16 cellular contexts compared by ENCODE assay signal in the genomic region with DNA sequence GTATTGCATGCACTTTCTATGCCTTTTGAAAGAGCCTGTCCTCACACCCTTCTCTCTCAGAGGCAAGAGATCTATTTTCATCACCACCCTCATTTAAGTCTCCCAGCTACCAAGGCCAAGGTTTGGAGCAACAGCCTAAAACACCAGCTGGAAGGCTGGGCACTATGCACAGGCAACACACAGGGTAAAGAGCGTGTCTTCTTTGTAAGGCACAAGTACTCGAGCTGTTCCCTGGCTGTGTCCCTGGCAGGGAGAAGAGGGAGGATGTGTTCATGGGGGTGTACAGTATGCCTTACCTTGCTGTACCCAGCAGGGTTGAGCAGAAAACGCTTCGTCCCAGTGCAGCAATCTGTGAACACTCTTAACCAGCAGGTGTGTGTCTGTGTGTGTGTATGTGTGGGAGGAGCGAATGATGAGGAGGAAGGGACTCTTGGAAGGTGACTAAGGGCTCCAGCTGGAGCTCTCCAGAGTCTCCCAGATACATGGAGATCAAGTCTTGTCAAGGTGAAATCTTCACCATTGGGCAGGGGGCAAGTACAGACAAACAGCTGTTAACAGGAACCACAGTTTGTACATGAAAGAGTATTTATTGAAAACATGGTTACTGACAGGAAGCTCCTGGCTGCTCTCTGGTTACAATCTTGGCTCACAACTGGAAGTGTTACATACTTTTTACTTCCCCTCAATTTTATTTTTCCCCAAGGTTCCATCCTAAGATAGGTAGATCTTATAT. TPM values are rescaled to one million over a fixed set of nuclear protein-coding genes. Genes with fewer than 3 reads are reported as not detected.
DNase-seq lines count a peak whose midpoint lies in the region; ATAC-seq, FAIRE-seq and TF ChIP-seq lines count a peak whose summit lies in the region.
"Had no signal": no experiment of that assay in that cellular context is flagged by ENCODE, and none has a peak within 500 bp of the region (broad histone marks: within the 10 kb centered on the region; RNA-seq: fewer than 3 reads in every experiment).

No MANE protein-coding gene starts in this region.

- H3K4me3 Mint-ChIP-seq in activated T-helper 2 cell treated with anti-CD3 and anti-CD28 coated beads, Interferon-gamma antibody, Interleukin-2, Interleukin-4, amounts not matched to agents 10 μg/mL and 5 μg/mL and 100 μg/mL, durations not matched to agents 14 hours and 24 hours and 36 hours (ENCODE audit: low read depth), result no peak overlapping the region

- H3K27ac ChIP-seq in HepG2 (ENCODE audit: extremely low read length, insufficient read depth, low read length), result no peak overlapping the region
- no peak overlapping the region for H3K27ac ChIP-seq in right lobe of liver
- no peak overlapping the region for H3K27ac ChIP-seq in lower lobe of right lung
- H3K27ac ChIP-seq in suprapubic skin, result no peak overlapping the region

- peaks cover 5% of the 10 kb centered on the region; the same call in 1 of the 2 replicates for H4K20me1 ChIP-seq in HepG2 (ENCODE audit: insufficient read depth, low read length)

- H3K79me2 ChIP-seq in HepG2 (ENCODE audit: insufficient read depth, low read length), result peaks cover 24% of the 10 kb centered on the region

- TF ChIP-seq RAD21 in HepG2 (CRISPR knock-in tag; IDR thresholded peaks at IDR 0.05), result no peak

- TF ChIP-seq EP300 in HepG2 (IDR thresholded peaks at IDR 0.05; ENCODE audit: low read depth in 2 of 2, low read length in 2 of 2), result no peak
- no peak for TF ChIP-seq EP300 in HepG2 (CRISPR knock-in tag; IDR thresholded peaks at IDR 0.05; ENCODE audit: borderline replicate concordance)
- TF ChIP-seq EP300 in suprapubic skin (IDR thresholded peaks at IDR 0.05), result no peak

- peaks cover 55% of the 10 kb centered on the region for H3K4me1 Mint-ChIP-seq in activated T-helper 2 cell treated with anti-CD3 and anti-CD28 coated beads, Interferon-gamma antibody, Interleukin-2, Interleukin-4, amounts not matched to agents 10 μg/mL and 5 μg/mL and 100 μg/mL, durations not matched to agents 14 hours and 24 hours and 36 hours (ENCODE audit: low read depth)

- DNase-seq in HepG2 (ENCODE audit: low spot score) (no peak), right lobe of liver (no peak), lower lobe of right lung (no peak), suprapubic skin (ENCODE audit: low spot score in 2 of 2) (no peak), NCI-H510A (lab: John Stamatoyannopoulos, UW) (no peak), NCI-H1930 (lab: John Stamatoyannopoulos, UW) (no peak)
- DNase-seq in activated T-helper 2 cell treated with anti-CD3 and anti-CD28 coated beads, Interferon-gamma antibody, Interleukin-2, Interleukin-4, amounts not matched to agents 10 μg/mL and 5 μg/mL and 100 μg/mL, durations not matched to agents 14 hours and 24 hours and 36 hours (ENCODE audit: low spot score), result no peak
- DNase-seq: NCI-H1048; PC-3; stimulated activated CD4-positive, alpha-beta T cell treated with anti-CD3 and anti-CD28 coated beads, Interleukin-4, amount 100 ng/mL, for 4 hours; stimulated activated naive CD4-positive, alpha-beta T cell treated with Interleukin-2 at 50 U/mL for 16 hours had no signal

- H3K36me3 Mint-ChIP-seq in activated T-helper 2 cell treated with anti-CD3 and anti-CD28 coated beads, Interferon-gamma antibody, Interleukin-2, Interleukin-4, amounts not matched to agents 10 μg/mL and 5 μg/mL and 100 μg/mL, durations not matched to agents 14 hours and 24 hours and 36 hours (ENCODE audit: low read depth), result peaks cover 83% of the 10 kb centered on the region

- peaks cover 31% of the 10 kb centered on the region for H3K4me1 ChIP-seq in HepG2 (ENCODE audit: insufficient read depth, low read length)
- peaks cover 0 to 25% (median 4%) of the 10 kb centered on the region in 4 donors for H3K4me1 ChIP-seq in right lobe of liver
- H3K4me1 ChIP-seq in lower lobe of right lung, result peaks cover 39% of the 10 kb centered on the region
- peaks cover 48% of the 10 kb centered on the region for H3K4me1 ChIP-seq in suprapubic skin

- in situ Hi-C loops in HepG2 (cut with HindIII; ENCODE audit: extremely low pct_ligation_motif_present, low pct_unique_long_range_greater_than_20kb), result loop anchor here (25.0 kb wide), 1 partner anchor 578 kb away; a partner anchor contains a TSS

- no peak overlapping the region for H2AFZ ChIP-seq in HepG2 (ENCODE audit: low read length)

- no peaks in the 10 kb centered on the region; a peak in 1 of 5 replicates for H3K27me3 ChIP-seq in HepG2 (ENCODE audit: control insufficient read depth in 1 of 2, insufficient read depth in 2 of 2, low read length in 2 of 2)
- no peaks in the 10 kb centered on the region for H3K27me3 ChIP-seq in right lobe of liver
- no peaks in the 10 kb centered on the region for H3K27me3 ChIP-seq in lower lobe of right lung (ENCODE audit: low read depth)
- H3K27me3 ChIP-seq in suprapubic skin, result no peaks in the 10 kb centered on the region

- peaks cover 26 to 54% of the 10 kb centered on the region in 2 experiments for H3K36me3 ChIP-seq in HepG2 (replicated peaks in 1 of 2; ENCODE audit: control insufficient read depth in 1 of 2, insufficient read depth in 2 of 2, low read length in 2 of 2)
- H3K36me3 ChIP-seq in right lobe of liver, result peaks cover 0 to 35% (median 13%) of the 10 kb centered on the region in 4 donors
- H3K36me3 ChIP-seq in lower lobe of right lung, result peaks cover 57% of the 10 kb centered on the region
- H3K36me3 ChIP-seq in suprapubic skin, result peaks cover 49% of the 10 kb centered on the region

- BruUV-seq in HepG2 (replicated peaks; lab: Mats Ljungman, UMichigan), result no TSS peak

- H3K27me3 Mint-ChIP-seq in activated T-helper 2 cell treated with anti-CD3 and anti-CD28 coated beads, Interferon-gamma antibody, Interleukin-2, Interleukin-4, amounts not matched to agents 10 μg/mL and 5 μg/mL and 100 μg/mL, durations not matched to agents 14 hours and 24 hours and 36 hours (ENCODE audit: low read depth), result no peaks in the 10 kb centered on the region

- ATAC-seq in HepG2, result no peak
- no peak for ATAC-seq in right lobe of liver
- no peak for ATAC-seq in lower lobe of right lung
- no peak for ATAC-seq in GM19324 (IDR thresholded peaks at IDR 0.05; ENCODE audit: low FRiP score, unreplicated experiment)
- ATAC-seq: PC-3 had no signal

- TF ChIP-seq CTCF in HepG2 (CRISPR knock-in tag; IDR thresholded peaks at IDR 0.05) (no peak), right lobe of liver (IDR thresholded peaks at IDR 0.05) (no peak), lower lobe of right lung (IDR thresholded peaks at IDR 0.05) (no peak), suprapubic skin (IDR thresholded peaks at IDR 0.05) (no peak)

- WGBS in HepG2 (ENCODE audit: low lambda C conversion rate), result 98% methylated on average over 5 of the region's 5 CpGs
- 86% methylated on average over 3 of the region's 5 CpGs for WGBS in right lobe of liver (ENCODE audit: insufficient coverage, low coverage, low lambda C conversion rate, missing lambda C conversion rate)
- 85% methylated on average over 5 of the region's 5 CpGs for WGBS in suprapubic skin

- H3K9ac ChIP-seq in HepG2 (ENCODE audit: insufficient read depth, low read depth, low read length), result no peak overlapping the region

- no peak for TF ChIP-seq POLR2A in HepG2 (IDR thresholded peaks at IDR 0.05; ENCODE audit: insufficient read depth in 1 of 2, low read depth in 2 of 2, low read length in 2 of 2)
- TF ChIP-seq POLR2A in right lobe of liver (IDR thresholded peaks at IDR 0.05), result no peak
- TF ChIP-seq POLR2A in suprapubic skin (IDR thresholded peaks at IDR 0.05), result no peak

- intact Hi-C loops in HepG2 (cut with micrococcal nuclease; ENCODE audit: unreplicated experiment), result no loop called here
- intact Hi-C loops in right lobe of liver (cut with DNase I), result no loop called here
- intact Hi-C loops in activated T-helper 2 cell treated with anti-CD3 and anti-CD28 coated beads, Interferon-gamma antibody, Interleukin-2, Interleukin-4, amounts not matched to agents 10 μg/mL and 5 μg/mL and 100 μg/mL, durations not matched to agents 14 hours and 24 hours and 36 hours (cut with micrococcal nuclease), result no loop called here
- intact Hi-C loops in lower lobe of right lung (cut with DNase I), result no loop called here

- H3K9me3 ChIP-seq in HepG2 (ENCODE audit: low read length), result no peaks in the 10 kb centered on the region
- no peaks in the 10 kb centered on the region for H3K9me3 ChIP-seq in right lobe of liver
- H3K9me3 ChIP-seq in lower lobe of right lung, result no peaks in the 10 kb centered on the region
- no peaks in the 10 kb centered on the region for H3K9me3 ChIP-seq in suprapubic skin

- CTCF ChIA-PET in HepG2 (lab: Yijun Ruan, JAX; ENCODE audit: low intra/inter-chr PET ratio, low total read pairs), result no interaction called here

- POLR2A ChIA-PET in HepG2 (lab: Yijun Ruan, JAX), result interaction anchor here (2.1 to 2.8 kb wide), 3 partner anchors 11 to 17 kb away, joined by 29 to 37 read pairs (median 36); no protein-coding TSS in a partner anchor

- no peak overlapping the region for H3K4me2 ChIP-seq in HepG2 (ENCODE audit: low read depth, low read length)

- H3K4me3 ChIP-seq in HepG2 (replicated peaks in 1 of 3; ENCODE audit: insufficient read depth in 1 of 3, low read depth in 2 of 3, low read length in 3 of 3) (no peak overlapping the region), right lobe of liver (no peak overlapping the region), lower lobe of right lung (peak overlapping the region; percentile 99), suprapubic skin (peak overlapping the region; percentile 95)

- FAIRE-seq in HepG2 (lab: Jason Lieb, UNC), result no peak
- FAIRE-seq: GM12892 had no signal

- no peaks in the 10 kb centered on the region for H3K9me3 Mint-ChIP-seq in activated T-helper 2 cell treated with anti-CD3 and anti-CD28 coated beads, Interferon-gamma antibody, Interleukin-2, Interleukin-4, amounts not matched to agents 10 μg/mL and 5 μg/mL and 100 μg/mL, durations not matched to agents 14 hours and 24 hours and 36 hours

- H3K27ac Mint-ChIP-seq in activated T-helper 2 cell treated with anti-CD3 and anti-CD28 coated beads, Interferon-gamma antibody, Interleukin-2, Interleukin-4, amounts not matched to agents 10 μg/mL and 5 μg/mL and 100 μg/mL, durations not matched to agents 14 hours and 24 hours and 36 hours, result peak overlapping the region; percentile 8

RNA-seq across cellular contexts. Expression of a gene that starts 40.8 kb away (rescaled TPM):
- total RNA-seq in HepG2 (2016; rRNA removed; fragmentation: Illumina TruSeq; extraction: Trizol), result 35.7 and 42.8 TPM in 2 replicates
- total RNA-seq in HepG2 (2016; cell fraction: cytosol; rRNA removed; fragmentation: Illumina TruSeq; extraction: Trizol; ENCODE audit: low read depth), result 13.2 and 13.6 TPM in 2 replicates
- total RNA-seq in HepG2 (2016; cell fraction: insoluble cytoplasmic fraction; rRNA removed; fragmentation: Illumina TruSeq; extraction: Trizol), result 37.9 and 41.5 TPM in 2 replicates
- total RNA-seq in HepG2 (2016; cell fraction: membrane; rRNA removed; fragmentation: Illumina TruSeq; extraction: Trizol), result 26.7 and 30.9 TPM in 2 replicates
- total RNA-seq in HepG2 (2016; cell fraction: nucleus; rRNA removed; fragmentation: Illumina TruSeq; extraction: Trizol), result 40.9 and 42.4 TPM in 2 replicates
- polyA plus RNA-seq in HepG2 (2011; rRNA removed), result 30.6 and 41.5 TPM in 2 replicates
- polyA plus RNA-seq in HepG2 (2011; cell fraction: cytosol; rRNA removed), result 30.0 and 34.9 TPM in 2 replicates
- polyA plus RNA-seq in HepG2 (2011; cell fraction: nucleus; rRNA removed), result 50.8 and 59.8 TPM in 2 replicates
- polyA plus RNA-seq in HepG2 (2012), result 29.1 and 29.9 TPM in 2 replicates
- 3.6 and 4.5 TPM in 2 replicates for polyA plus RNA-seq in HepG2 (2016; cell fraction: cytosol; fragmentation: Illumina TruSeq; extraction: Trizol; ENCODE audit: low read depth)
- polyA plus RNA-seq in HepG2 (2016; cell fraction: insoluble cytoplasmic fraction; fragmentation: Illumina TruSeq; extraction: Trizol; ENCODE audit: low read depth), result 42.7 and 43.4 TPM in 2 replicates
- polyA plus RNA-seq in HepG2 (2016; cell fraction: membrane; fragmentation: Illumina TruSeq; extraction: Trizol; ENCODE audit: low read depth), result 9.8 and 11.9 TPM in 2 replicates
- 92.2 and 100 TPM in 2 replicates for polyA plus RNA-seq in HepG2 (2016; cell fraction: nucleus; fragmentation: Illumina TruSeq; extraction: Trizol; ENCODE audit: insufficient read depth, low read depth)
- polyA minus RNA-seq in HepG2 (2011; rRNA and poly(A)+ RNA removed; ENCODE audit: low replicate concordance), result 68.1 and 91.6 TPM in 2 replicates
- 23.7 and 37.7 TPM in 2 replicates for polyA minus RNA-seq in HepG2 (2011; cell fraction: cytosol; rRNA and poly(A)+ RNA removed)
- polyA minus RNA-seq in HepG2 (2011; cell fraction: nucleus; rRNA and poly(A)+ RNA removed), result 38.2 and 50.8 TPM in 2 replicates
- 10 to 100 TPM; 14.9 to 22.9 (median 17.4) TPM for total RNA-seq in right lobe of liver
- total RNA-seq in activated T-helper 2 cell treated with anti-CD3 and anti-CD28 coated beads, Interferon-gamma antibody, Interleukin-2, Interleukin-4, amounts not matched to agents 10 μg/mL and 5 μg/mL and 100 μg/mL, durations not matched to agents 14 hours and 24 hours and 36 hours, result 59.1 and 63.2 TPM in 2 replicates
- total RNA-seq in lower lobe of right lung, result 61.9 TPM
- 10 to 100 TPM; 46.7 to 62.4 (median 55.1) TPM for total RNA-seq in suprapubic skin

RNA-seq across cellular contexts. Expression of a gene that starts 57.4 kb away (rescaled TPM):
- total RNA-seq in HepG2 (2016; rRNA removed; fragmentation: Illumina TruSeq; extraction: Trizol) (not detected in 2 replicates), right lobe of liver (not detected), lower lobe of right lung (0.35 TPM), suprapubic skin (1 to 10 TPM; 2.6 to 5.1 (median 3.3) TPM)
- total RNA-seq in HepG2 (2016; cell fraction: cytosol; rRNA removed; fragmentation: Illumina TruSeq; extraction: Trizol; ENCODE audit: low read depth), result not detected in 2 replicates
- total RNA-seq in HepG2 (2016; cell fraction: insoluble cytoplasmic fraction; rRNA removed; fragmentation: Illumina TruSeq; extraction: Trizol), result not detected in 2 replicates
- not detected in 2 replicates for total RNA-seq in HepG2 (2016; cell fraction: membrane; rRNA removed; fragmentation: Illumina TruSeq; extraction: Trizol)
- not detected in 2 replicates for total RNA-seq in HepG2 (2016; cell fraction: nucleus; rRNA removed; fragmentation: Illumina TruSeq; extraction: Trizol)
- not detected in 2 replicates for polyA plus RNA-seq in HepG2 (2011; rRNA removed)
- polyA plus RNA-seq in HepG2 (2011; cell fraction: cytosol; rRNA removed), result not detected in 2 replicates
- polyA plus RNA-seq in HepG2 (2011; cell fraction: nucleus; rRNA removed), result 0.10 TPM in 1 of 2 replicates, not detected in the other
- not detected in 2 replicates for polyA plus RNA-seq in HepG2 (2012)
- polyA plus RNA-seq in HepG2 (2016; cell fraction: cytosol; fragmentation: Illumina TruSeq; extraction: Trizol; ENCODE audit: low read depth), result not detected in 2 replicates
- not detected in 2 replicates for polyA plus RNA-seq in HepG2 (2016; cell fraction: insoluble cytoplasmic fraction; fragmentation: Illumina TruSeq; extraction: Trizol; ENCODE audit: low read depth)
- polyA plus RNA-seq in HepG2 (2016; cell fraction: membrane; fragmentation: Illumina TruSeq; extraction: Trizol; ENCODE audit: low read depth), result not detected in 2 replicates
- polyA plus RNA-seq in HepG2 (2016; cell fraction: nucleus; fragmentation: Illumina TruSeq; extraction: Trizol; ENCODE audit: insufficient read depth, low read depth), result not detected in 2 replicates
- polyA minus RNA-seq in HepG2 (2011; rRNA and poly(A)+ RNA removed; ENCODE audit: low replicate concordance), result 0.04 TPM in 1 of 2 replicates, not detected in the other
- not detected in 2 replicates for polyA minus RNA-seq in HepG2 (2011; cell fraction: cytosol; rRNA and poly(A)+ RNA removed)
- not detected in 2 replicates for polyA minus RNA-seq in HepG2 (2011; cell fraction: nucleus; rRNA and poly(A)+ RNA removed)
- total RNA-seq in activated T-helper 2 cell treated with anti-CD3 and anti-CD28 coated beads, Interferon-gamma antibody, Interleukin-2, Interleukin-4, amounts not matched to agents 10 μg/mL and 5 μg/mL and 100 μg/mL, durations not matched to agents 14 hours and 24 hours and 36 hours, result not detected in 2 replicates
- total RNA-seq: fibroblast of villous mesenchyme, H4, HT1080, PC-3 had no signal

Comparison
In these comparisons a context has a peak if more than half of its experiments do, and no peak if none do; other contexts are left out.
1. H3K4me3 ChIP-seq: peak in lower lobe of right lung (single experiment) and suprapubic skin (single experiment); none in HepG2 (0 of 3) and right lobe of liver (0 of 3).